Comparison of ENCODE assay signal across 20 cellular contexts in the genomic region with DNA sequence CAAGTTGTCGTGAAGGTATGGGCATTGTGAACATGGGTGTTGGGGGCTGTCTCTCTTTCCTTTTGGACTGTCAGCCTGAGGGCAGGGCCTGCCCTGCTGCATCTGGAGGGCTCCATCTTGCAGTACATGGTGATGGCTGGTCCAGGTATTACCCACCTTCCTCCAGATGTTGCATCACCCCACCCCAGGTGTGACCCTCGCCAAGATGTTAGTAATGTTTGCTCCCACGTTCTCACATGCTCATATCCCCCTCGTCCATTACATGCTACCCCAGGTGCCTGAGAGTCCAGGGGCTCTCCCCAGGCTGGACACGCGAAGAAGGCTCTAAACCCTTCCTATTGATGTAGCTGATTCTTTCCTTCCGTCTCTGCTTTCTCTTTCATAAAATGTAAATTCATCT. TPM values are rescaled to one million over a fixed set of nuclear protein-coding genes. Genes with fewer than 3 reads are reported as not detected.
DNase-seq lines count a peak whose midpoint lies in the region; ATAC-seq and TF ChIP-seq lines count a peak whose summit lies in the region.
"Had no signal": no experiment of that assay in that cellular context is flagged by ENCODE, and none has a peak within 500 bp of the region (broad histone marks: within the 10 kb centered on the region; RNA-seq: fewer than 3 reads in every experiment).

No MANE protein-coding gene starts in this region.

- ATAC-seq in left cardiac atrium (no peak), HG03378 (IDR thresholded peaks at IDR 0.05; ENCODE audit: unreplicated experiment) (no peak)
- no peak for ATAC-seq in activated CD8-positive, alpha-beta T cell treated with anti-CD3 and anti-CD28 coated beads for 36 hours
- ATAC-seq in stimulated activated naive CD8-positive, alpha-beta T cell treated with anti-CD3 and anti-CD28 coated beads, Interleukin-15, amount 100 ng/mL, for 72 hours: peak; percentile 19
- ATAC-seq: left lobe of liver had no signal

- no peak overlapping the region for H2AFZ ChIP-seq in neural progenitor cell (replicated peaks)

- peaks cover 14% of the 10 kb centered on the region for H3K9me3 Mint-ChIP-seq in activated CD8-positive, alpha-beta T cell treated with anti-CD3 and anti-CD28 coated beads for 36 hours
- H3K9me3 Mint-ChIP-seq in glutamatergic neuron (ENCODE audit: unreplicated experiment) (peaks cover 15% of the 10 kb centered on the region), neural progenitor cell (peaks cover 5% of the 10 kb centered on the region)
- H3K9me3 Mint-ChIP-seq in stimulated activated naive CD8-positive, alpha-beta T cell treated with anti-CD3 and anti-CD28 coated beads, Interleukin-15, amount 100 ng/mL, for 72 hours: peaks cover 4 to 27% of the 10 kb centered on the region in 2 donors

- peaks cover 92% of the 10 kb centered on the region for H3K36me3 Mint-ChIP-seq in activated CD8-positive, alpha-beta T cell treated with anti-CD3 and anti-CD28 coated beads for 36 hours (ENCODE audit: low read depth)
- H3K36me3 Mint-ChIP-seq in glutamatergic neuron (ENCODE audit: unreplicated experiment) (no peaks in the 10 kb centered on the region), neural progenitor cell (no peaks in the 10 kb centered on the region)

- no peak overlapping the region for H3K9ac ChIP-seq in neural progenitor cell

- H3K36me3 ChIP-seq in neural progenitor cell: no peaks in the 10 kb centered on the region
- H3K36me3 ChIP-seq: ovary, uterus had no signal

- no peak for TF ChIP-seq CTCF in activated CD8-positive, alpha-beta T cell treated with anti-CD3 and anti-CD28 coated beads for 36 hours (IDR thresholded peaks at IDR 0.05)
- TF ChIP-seq CTCF in glutamatergic neuron (IDR thresholded peaks at IDR 0.05; ENCODE audit: partially characterized antibody, unreplicated experiment): no peak
- no peak for TF ChIP-seq CTCF in GM20000 (IDR thresholded peaks at IDR 0.05; ENCODE audit: extremely low read depth, missing control alignments)
- TF ChIP-seq CTCF in neural progenitor cell (IDR thresholded peaks at IDR 0.05): no peak

- H4K20me1 ChIP-seq in neural progenitor cell (ENCODE audit: low read depth): no peaks in the 10 kb centered on the region

- no peak overlapping the region for H3K4me3 ChIP-seq in neural progenitor cell
- H3K4me3 ChIP-seq: ovary, uterus had no signal

- H3K27ac Mint-ChIP-seq in activated CD8-positive, alpha-beta T cell treated with anti-CD3 and anti-CD28 coated beads for 36 hours: peak overlapping the region; percentile 86
- H3K27ac Mint-ChIP-seq in glutamatergic neuron (ENCODE audit: unreplicated experiment): peak overlapping the region; percentile 96
- H3K27ac Mint-ChIP-seq in stimulated activated naive CD8-positive, alpha-beta T cell treated with anti-CD3 and anti-CD28 coated beads, Interleukin-15, amount 100 ng/mL, for 72 hours: peak overlapping the region; percentile 74 to 90
- H3K27ac Mint-ChIP-seq in neural progenitor cell: no peak overlapping the region

- POLR2A ChIA-PET in activated CD8-positive, alpha-beta T cell treated with anti-CD3 and anti-CD28 coated beads for 36 hours (lab: Charles Lee): interaction anchor here (1.1 to 6.8 kb wide), 5 partner anchors 9 to 40 kb away, joined by 4 to 61 read pairs (median 34); partner anchors contain the start of gene ZAP70

- no peak overlapping the region for H3K4me2 ChIP-seq in neural progenitor cell

- H3K27ac ChIP-seq in neural progenitor cell: no peak overlapping the region
- H3K27ac ChIP-seq: ovary, uterus, VCaP had no signal

- peaks cover 75% of the 10 kb centered on the region for H3K4me1 Mint-ChIP-seq in activated CD8-positive, alpha-beta T cell treated with anti-CD3 and anti-CD28 coated beads for 36 hours (ENCODE audit: low read depth)
- H3K4me1 Mint-ChIP-seq in glutamatergic neuron (ENCODE audit: low read depth, unreplicated experiment) (peaks cover 27% of the 10 kb centered on the region), neural progenitor cell (no peaks in the 10 kb centered on the region)
- H3K4me1 Mint-ChIP-seq in stimulated activated naive CD8-positive, alpha-beta T cell treated with anti-CD3 and anti-CD28 coated beads, Interleukin-15, amount 100 ng/mL, for 72 hours: peaks cover 78% of the 10 kb centered on the region
- H3K4me1 Mint-ChIP-seq: IgD-negative memory B cell had no signal

- no peaks in the 10 kb centered on the region for H3K9me3 ChIP-seq in neural progenitor cell (ENCODE audit: low read depth)
- H3K9me3 ChIP-seq: ovary had no signal

- H3K79me2 ChIP-seq in neural progenitor cell (ENCODE audit: low read depth): no peaks in the 10 kb centered on the region

- no peaks in the 10 kb centered on the region for H3K27me3 Mint-ChIP-seq in activated CD8-positive, alpha-beta T cell treated with anti-CD3 and anti-CD28 coated beads for 36 hours
- H3K27me3 Mint-ChIP-seq in glutamatergic neuron (ENCODE audit: unreplicated experiment): peaks cover 17% of the 10 kb centered on the region
- no peaks in the 10 kb centered on the region for H3K27me3 Mint-ChIP-seq in stimulated activated naive CD8-positive, alpha-beta T cell treated with anti-CD3 and anti-CD28 coated beads, Interleukin-15, amount 100 ng/mL, for 72 hours
- no peaks in the 10 kb centered on the region for H3K27me3 Mint-ChIP-seq in neural progenitor cell (ENCODE audit: insufficient read depth, low read depth)
- H3K27me3 Mint-ChIP-seq: IgD-negative memory B cell had no signal

- H3K4me3 Mint-ChIP-seq in activated CD8-positive, alpha-beta T cell treated with anti-CD3 and anti-CD28 coated beads for 36 hours: no peak overlapping the region
- H3K4me3 Mint-ChIP-seq in glutamatergic neuron (ENCODE audit: unreplicated experiment) (peak overlapping the region; percentile 69), neural progenitor cell (no peak overlapping the region)
- peak overlapping the region; percentile 7 to 14 for H3K4me3 Mint-ChIP-seq in stimulated activated naive CD8-positive, alpha-beta T cell treated with anti-CD3 and anti-CD28 coated beads, Interleukin-15, amount 100 ng/mL, for 72 hours

- CTCF ChIA-PET in activated CD8-positive, alpha-beta T cell treated with anti-CD3 and anti-CD28 coated beads for 36 hours (lab: Charles Lee): interaction anchor here (0.9 to 14.1 kb wide), 6 partner anchors 9 to 30 kb away, joined by 3 to 167 read pairs (median 8); partner anchors contain the start of gene ZAP70

- no peaks in the 10 kb centered on the region for H3F3A ChIP-seq in neural progenitor cell (ENCODE audit: low read depth)

- no peaks in the 10 kb centered on the region for H3K27me3 ChIP-seq in neural progenitor cell
- H3K27me3 ChIP-seq: ovary, uterus had no signal

- intact Hi-C loops in cardiac septum (cut with DNase I) (no loop called here), left cardiac atrium (cut with DNase I) (no loop called here)
- intact Hi-C loops in activated CD8-positive, alpha-beta T cell treated with anti-CD3 and anti-CD28 coated beads for 36 hours (cut with micrococcal nuclease): no loop called here

- no peaks in the 10 kb centered on the region for H3K4me1 ChIP-seq in neural progenitor cell
- H3K4me1 ChIP-seq: uterus had no signal

- DNase-seq in cardiac septum (ENCODE audit: low spot score): peak; percentile 6
- DNase-seq in left cardiac atrium: no peak
- DNase-seq in activated CD8-positive, alpha-beta T cell treated with anti-CD3 and anti-CD28 coated beads for 36 hours: no peak
- DNase-seq in glutamatergic neuron: no peak
- no peak for DNase-seq in stimulated activated naive CD8-positive, alpha-beta T cell treated with anti-CD3 and anti-CD28 coated beads, Interleukin-15, amount 100 ng/mL, for 72 hours
- DNase-seq in GM20000 (ENCODE audit: low spot score): no peak
- DNase-seq in neural progenitor cell (ENCODE audit: low spot score): no peak
- DNase-seq: COR-L47; dermis blood vessel endothelial cell; NCI-H187; NCI-H345; ovary; stimulated activated CD4-positive, alpha-beta T cell treated with anti-CD3 and anti-CD28 coated beads, Interleukin-2, amount 100 ng/mL, for 48 hours; uterus had no signal

RNA-seq across cellular contexts. Expression of gene ZAP70, which starts 13.9 kb away (rescaled TPM):
- total RNA-seq in cardiac septum (1.2 TPM), left cardiac atrium (1 to 10 TPM; 1.6 to 2.6 TPM), glutamatergic neuron (ENCODE audit: unreplicated experiment) (1.3 TPM), neural progenitor cell (ENCODE audit: low replicate concordance) (0.37 TPM in 1 of 2 replicates, not detected in the other)
- 100 to 1,000 TPM; 218 TPM for total RNA-seq in activated CD8-positive, alpha-beta T cell treated with anti-CD3 and anti-CD28 coated beads for 36 hours
- total RNA-seq: dermis blood vessel endothelial cell, epithelial cell of proximal tubule, H1 had no signal

RNA-seq across cellular contexts. Expression of gene C2orf92, which starts 57.8 kb away (rescaled TPM):
- 4.6 TPM for total RNA-seq in cardiac septum
- 1 to 10 TPM; 2.7 to 3.9 TPM for total RNA-seq in left cardiac atrium
- 10 to 100 TPM in 1 of 2 experiments, 1 to 10 TPM in 1; 6.8 to 11.7 TPM for total RNA-seq in activated CD8-positive, alpha-beta T cell treated with anti-CD3 and anti-CD28 coated beads for 36 hours
- 19.6 TPM for total RNA-seq in glutamatergic neuron (ENCODE audit: unreplicated experiment)
- 3.3 and 6.2 TPM in 2 replicates for total RNA-seq in neural progenitor cell (ENCODE audit: low replicate concordance)

Comparison
In these comparisons a context has a peak if more than half of its experiments do, and no peak if none do; other contexts are left out.
1. H3K4me3 Mint-ChIP-seq: peak in glutamatergic neuron (single experiment) and stimulated activated naive CD8-positive, alpha-beta T cell treated with anti-CD3 and anti-CD28 coated beads, Interleukin-15, amount 100 ng/mL, for 72 hours (2 of 2); none in activated CD8-positive, alpha-beta T cell treated with anti-CD3 and anti-CD28 coated beads for 36 hours (single experiment) and neural progenitor cell (single experiment).
2. RNA of gene ZAP70, which starts 13.9 kb away (total RNA-seq): 218 TPM in activated CD8-positive, alpha-beta T cell treated with anti-CD3 and anti-CD28 coated beads for 36 hours; 1.6 to 2.6 TPM in left cardiac atrium, 1.3 TPM in glutamatergic neuron (single experiment), 1.2 TPM in cardiac septum (single experiment) and 0.37 TPM in neural progenitor cell; every median in the first group is over 10 times any median in the second.